ENCODE assay signal across 1 cellular context in the genomic region with DNA sequence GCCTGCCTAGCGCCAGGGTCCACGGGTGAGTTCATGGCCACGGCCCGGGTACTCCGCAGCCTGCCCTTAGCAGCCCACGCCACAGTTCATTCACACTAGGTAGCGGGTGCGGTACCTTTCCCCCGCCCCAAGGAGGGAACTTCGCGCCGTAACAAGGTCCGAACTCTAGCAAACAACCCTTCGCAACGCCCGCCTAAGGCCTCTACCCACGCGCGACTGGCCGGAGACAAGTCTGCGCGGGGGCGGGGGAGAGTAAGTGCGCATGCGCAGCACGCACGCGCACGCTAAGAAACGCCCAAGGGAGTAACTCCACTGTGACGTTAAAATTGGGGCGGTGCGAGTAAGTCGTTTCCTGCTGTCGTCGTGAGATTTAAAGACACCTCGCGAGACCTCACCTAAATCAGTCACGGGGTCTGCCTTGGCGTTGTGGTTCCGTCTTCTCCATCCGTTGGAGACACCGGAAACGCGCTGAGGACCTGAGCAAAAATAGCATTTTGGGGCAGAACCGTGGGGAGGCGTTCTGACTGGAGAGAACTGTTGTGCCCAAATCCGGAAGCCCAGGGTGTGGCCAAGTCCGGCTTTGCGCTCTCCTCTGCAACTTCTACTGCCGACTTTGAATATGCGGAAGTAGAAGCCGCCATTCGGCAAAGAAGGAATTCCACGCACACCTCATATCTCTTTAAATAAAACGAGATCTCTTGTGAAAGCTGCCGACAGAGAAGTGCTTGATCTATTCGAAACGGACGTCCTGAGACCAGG.
TF ChIP-seq lines count a peak whose summit lies in the region.

A gene with protein sequence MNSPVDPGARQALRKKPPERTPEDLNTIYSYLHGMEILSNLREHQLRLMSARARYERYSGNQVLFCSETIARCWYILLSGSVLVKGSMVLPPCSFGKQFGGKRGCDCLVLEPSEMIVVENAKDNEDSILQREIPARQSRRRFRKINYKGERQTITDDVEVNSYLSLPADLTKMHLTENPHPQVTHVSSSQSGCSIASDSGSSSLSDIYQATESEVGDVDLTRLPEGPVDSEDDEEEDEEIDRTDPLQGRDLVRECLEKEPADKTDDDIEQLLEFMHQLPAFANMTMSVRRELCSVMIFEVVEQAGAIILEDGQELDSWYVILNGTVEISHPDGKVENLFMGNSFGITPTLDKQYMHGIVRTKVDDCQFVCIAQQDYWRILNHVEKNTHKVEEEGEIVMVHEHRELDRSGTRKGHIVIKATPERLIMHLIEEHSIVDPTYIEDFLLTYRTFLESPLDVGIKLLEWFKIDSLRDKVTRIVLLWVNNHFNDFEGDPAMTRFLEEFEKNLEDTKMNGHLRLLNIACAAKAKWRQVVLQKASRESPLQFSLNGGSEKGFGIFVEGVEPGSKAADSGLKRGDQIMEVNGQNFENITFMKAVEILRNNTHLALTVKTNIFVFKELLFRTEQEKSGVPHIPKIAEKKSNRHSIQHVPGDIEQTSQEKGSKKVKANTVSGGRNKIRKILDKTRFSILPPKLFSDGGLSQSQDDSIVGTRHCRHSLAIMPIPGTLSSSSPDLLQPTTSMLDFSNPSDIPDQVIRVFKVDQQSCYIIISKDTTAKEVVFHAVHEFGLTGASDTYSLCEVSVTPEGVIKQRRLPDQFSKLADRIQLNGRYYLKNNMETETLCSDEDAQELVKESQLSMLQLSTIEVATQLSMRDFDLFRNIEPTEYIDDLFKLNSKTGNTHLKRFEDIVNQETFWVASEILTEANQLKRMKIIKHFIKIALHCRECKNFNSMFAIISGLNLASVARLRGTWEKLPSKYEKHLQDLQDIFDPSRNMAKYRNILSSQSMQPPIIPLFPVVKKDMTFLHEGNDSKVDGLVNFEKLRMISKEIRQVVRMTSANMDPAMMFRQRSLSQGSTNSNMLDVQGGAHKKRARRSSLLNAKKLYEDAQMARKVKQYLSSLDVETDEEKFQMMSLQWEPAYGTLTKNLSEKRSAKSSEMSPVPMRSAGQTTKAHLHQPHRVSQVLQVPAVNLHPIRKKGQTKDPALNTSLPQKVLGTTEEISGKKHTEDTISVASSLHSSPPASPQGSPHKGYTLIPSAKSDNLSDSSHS (N-terminal part only) (minus strand): TSS at position 234 of the 759 bp plus-strand sequence. CDS start 199 bp downstream, at position 35.

TF ChIP-seq in HepG2, 621 proteins besides CTCF, POLR2A, EP300 and RAD21 (continued from another document and continues in another):
- TF ChIP-seq SCMH1 (CRISPR knock-in tag; IDR thresholded peaks at IDR 0.05; ENCODE audit: borderline replicate concordance): no peak
- no peak for TF ChIP-seq DBP (CRISPR knock-in tag; IDR thresholded peaks at IDR 0.05; ENCODE audit: not compliant biosample characterization)
- no peak for TF ChIP-seq TCF12 (IDR thresholded peaks at IDR 0.05)
- TF ChIP-seq TCF12 (CRISPR knock-in tag; IDR thresholded peaks at IDR 0.05): no peak; the same call in 1 of the 2 replicates
- no peak for TF ChIP-seq ZNF484 (CRISPR knock-in tag; IDR thresholded peaks at IDR 0.05; ENCODE audit: borderline replicate concordance, low read depth)
- peak; percentile 69; the same call in 1 of the 2 replicates for TF ChIP-seq FOXK1 (CRISPR knock-in tag; IDR thresholded peaks at IDR 0.05; ENCODE audit: borderline replicate concordance, low read depth)
- TF ChIP-seq SP5 (CRISPR knock-in tag; IDR thresholded peaks at IDR 0.05; ENCODE audit: borderline replicate concordance, low read depth): 0 out of 2 replicates have a peak, but pooled peaks have one; percentile 53
- TF ChIP-seq ZNF550 (CRISPR knock-in tag; IDR thresholded peaks at IDR 0.05; ENCODE audit: borderline replicate concordance): no peak
- TF ChIP-seq NR2F1 (CRISPR knock-in tag; IDR thresholded peaks at IDR 0.05): peak in 1 of 2 experiments; percentile 46; a peak in 2 of 4 replicates
- TF ChIP-seq CREM (IDR thresholded peaks at IDR 0.05): peak; percentile 80
- TF ChIP-seq CREM (CRISPR knock-in tag; IDR thresholded peaks at IDR 0.05): no peak
- peak; percentile 52; the same call in 1 of the 2 replicates for TF ChIP-seq ZNF329 (CRISPR knock-in tag; IDR thresholded peaks at IDR 0.05; ENCODE audit: low read depth)
- no peak for TF ChIP-seq CHD4 (IDR thresholded peaks at IDR 0.05; ENCODE audit: borderline replicate concordance, low read length)
- TF ChIP-seq, protein P1, sequence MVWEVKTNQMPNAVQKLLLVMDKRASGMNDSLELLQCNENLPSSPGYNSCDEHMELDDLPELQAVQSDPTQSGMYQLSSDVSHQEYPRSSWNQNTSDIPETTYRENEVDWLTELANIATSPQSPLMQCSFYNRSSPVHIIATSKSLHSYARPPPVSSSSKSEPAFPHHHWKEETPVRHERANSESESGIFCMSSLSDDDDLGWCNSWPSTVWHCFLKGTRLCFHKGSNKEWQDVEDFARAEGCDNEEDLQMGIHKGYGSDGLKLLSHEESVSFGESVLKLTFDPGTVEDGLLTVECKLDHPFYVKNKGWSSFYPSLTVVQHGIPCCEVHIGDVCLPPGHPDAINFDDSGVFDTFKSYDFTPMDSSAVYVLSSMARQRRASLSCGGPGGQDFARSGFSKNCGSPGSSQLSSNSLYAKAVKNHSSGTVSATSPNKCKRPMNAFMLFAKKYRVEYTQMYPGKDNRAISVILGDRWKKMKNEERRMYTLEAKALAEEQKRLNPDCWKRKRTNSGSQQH (CRISPR knock-in tag; IDR thresholded peaks at IDR 0.05; ENCODE audit: low read depth): peak; percentile 83; the same call in 1 of the 2 replicates
- TF ChIP-seq, protein P2, sequence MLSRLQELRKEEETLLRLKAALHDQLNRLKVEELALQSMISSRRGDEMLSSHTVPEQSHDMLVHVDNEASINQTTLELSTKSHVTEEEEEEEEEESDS (CRISPR knock-in tag; IDR thresholded peaks at IDR 0.05; ENCODE audit: borderline replicate concordance): no peak
- TF ChIP-seq, protein P3, sequence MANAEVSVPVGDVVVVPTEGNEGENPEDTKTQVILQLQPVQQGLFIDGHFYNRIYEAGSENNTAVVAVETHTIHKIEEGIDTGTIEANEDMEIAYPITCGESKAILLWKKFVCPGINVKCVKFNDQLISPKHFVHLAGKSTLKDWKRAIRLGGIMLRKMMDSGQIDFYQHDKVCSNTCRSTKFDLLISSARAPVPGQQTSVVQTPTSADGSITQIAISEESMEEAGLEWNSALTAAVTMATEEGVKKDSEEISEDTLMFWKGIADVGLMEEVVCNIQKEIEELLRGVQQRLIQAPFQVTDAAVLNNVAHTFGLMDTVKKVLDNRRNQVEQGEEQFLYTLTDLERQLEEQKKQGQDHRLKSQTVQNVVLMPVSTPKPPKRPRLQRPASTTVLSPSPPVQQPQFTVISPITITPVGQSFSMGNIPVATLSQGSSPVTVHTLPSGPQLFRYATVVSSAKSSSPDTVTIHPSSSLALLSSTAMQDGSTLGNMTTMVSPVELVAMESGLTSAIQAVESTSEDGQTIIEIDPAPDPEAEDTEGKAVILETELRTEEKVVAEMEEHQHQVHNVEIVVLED (CRISPR knock-in tag; IDR thresholded peaks at IDR 0.05; ENCODE audit: borderline replicate concordance): peak; percentile 69; the same call in 1 of the 2 replicates
- TF ChIP-seq FOXO4 (CRISPR knock-in tag; conservative IDR thresholded peaks at IDR 0.05): no peak
- peak; percentile 82 for TF ChIP-seq ZNF639 (CRISPR knock-in tag; conservative IDR thresholded peaks at IDR 0.05)
- TF ChIP-seq PRMT3 (CRISPR knock-in tag; IDR thresholded peaks at IDR 0.05; ENCODE audit: borderline replicate concordance, low read depth): peak; percentile 81; the same call in 1 of the 2 replicates
- TF ChIP-seq ZNF143 (CRISPR knock-in tag; IDR thresholded peaks at IDR 0.05): peak; percentile 6; the same call in 1 of the 2 replicates
- TF ChIP-seq ZNF788 (CRISPR knock-in tag; IDR thresholded peaks at IDR 0.05; ENCODE audit: borderline replicate concordance): peak; percentile 86
- no peak for TF ChIP-seq RORA (CRISPR knock-in tag; IDR thresholded peaks at IDR 0.05)
- no peak for TF ChIP-seq ZNF44 (CRISPR knock-in tag; IDR thresholded peaks at IDR 0.05)
- 0 out of 2 replicates have a peak, but pooled peaks have one; percentile 37 for TF ChIP-seq SMAD3 (CRISPR knock-in tag; IDR thresholded peaks at IDR 0.05)
- TF ChIP-seq ZNF737 (CRISPR knock-in tag; IDR thresholded peaks at IDR 0.05; ENCODE audit: borderline replicate concordance): no peak
- TF ChIP-seq, protein P4, sequence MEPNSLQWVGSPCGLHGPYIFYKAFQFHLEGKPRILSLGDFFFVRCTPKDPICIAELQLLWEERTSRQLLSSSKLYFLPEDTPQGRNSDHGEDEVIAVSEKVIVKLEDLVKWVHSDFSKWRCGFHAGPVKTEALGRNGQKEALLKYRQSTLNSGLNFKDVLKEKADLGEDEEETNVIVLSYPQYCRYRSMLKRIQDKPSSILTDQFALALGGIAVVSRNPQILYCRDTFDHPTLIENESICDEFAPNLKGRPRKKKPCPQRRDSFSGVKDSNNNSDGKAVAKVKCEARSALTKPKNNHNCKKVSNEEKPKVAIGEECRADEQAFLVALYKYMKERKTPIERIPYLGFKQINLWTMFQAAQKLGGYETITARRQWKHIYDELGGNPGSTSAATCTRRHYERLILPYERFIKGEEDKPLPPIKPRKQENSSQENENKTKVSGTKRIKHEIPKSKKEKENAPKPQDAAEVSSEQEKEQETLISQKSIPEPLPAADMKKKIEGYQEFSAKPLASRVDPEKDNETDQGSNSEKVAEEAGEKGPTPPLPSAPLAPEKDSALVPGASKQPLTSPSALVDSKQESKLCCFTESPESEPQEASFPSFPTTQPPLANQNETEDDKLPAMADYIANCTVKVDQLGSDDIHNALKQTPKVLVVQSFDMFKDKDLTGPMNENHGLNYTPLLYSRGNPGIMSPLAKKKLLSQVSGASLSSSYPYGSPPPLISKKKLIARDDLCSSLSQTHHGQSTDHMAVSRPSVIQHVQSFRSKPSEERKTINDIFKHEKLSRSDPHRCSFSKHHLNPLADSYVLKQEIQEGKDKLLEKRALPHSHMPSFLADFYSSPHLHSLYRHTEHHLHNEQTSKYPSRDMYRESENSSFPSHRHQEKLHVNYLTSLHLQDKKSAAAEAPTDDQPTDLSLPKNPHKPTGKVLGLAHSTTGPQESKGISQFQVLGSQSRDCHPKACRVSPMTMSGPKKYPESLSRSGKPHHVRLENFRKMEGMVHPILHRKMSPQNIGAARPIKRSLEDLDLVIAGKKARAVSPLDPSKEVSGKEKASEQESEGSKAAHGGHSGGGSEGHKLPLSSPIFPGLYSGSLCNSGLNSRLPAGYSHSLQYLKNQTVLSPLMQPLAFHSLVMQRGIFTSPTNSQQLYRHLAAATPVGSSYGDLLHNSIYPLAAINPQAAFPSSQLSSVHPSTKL (CRISPR knock-in tag; IDR thresholded peaks at IDR 0.05): peak; percentile 66
- no peak for TF ChIP-seq ZNF616 (CRISPR knock-in tag; IDR thresholded peaks at IDR 0.05; ENCODE audit: low read depth)
- TF ChIP-seq RXRA (CRISPR knock-in tag; IDR thresholded peaks at IDR 0.05): peak; percentile 82
- TF ChIP-seq ZNF75D (CRISPR knock-in tag; IDR thresholded peaks at IDR 0.05; ENCODE audit: borderline replicate concordance): no peak
- no peak for TF ChIP-seq ZNF496 (CRISPR knock-in tag; IDR thresholded peaks at IDR 0.05; ENCODE audit: insufficient replicate concordance)
- TF ChIP-seq PHF8 (CRISPR knock-in tag; IDR thresholded peaks at IDR 0.05): peak; percentile 88
- TF ChIP-seq ZNF589 (CRISPR knock-in tag; conservative IDR thresholded peaks at IDR 0.05): no peak
- peak; percentile 79; the same call in 1 of the 2 replicates for TF ChIP-seq CCDC6 (CRISPR knock-in tag; IDR thresholded peaks at IDR 0.05)
- TF ChIP-seq, protein P5, sequence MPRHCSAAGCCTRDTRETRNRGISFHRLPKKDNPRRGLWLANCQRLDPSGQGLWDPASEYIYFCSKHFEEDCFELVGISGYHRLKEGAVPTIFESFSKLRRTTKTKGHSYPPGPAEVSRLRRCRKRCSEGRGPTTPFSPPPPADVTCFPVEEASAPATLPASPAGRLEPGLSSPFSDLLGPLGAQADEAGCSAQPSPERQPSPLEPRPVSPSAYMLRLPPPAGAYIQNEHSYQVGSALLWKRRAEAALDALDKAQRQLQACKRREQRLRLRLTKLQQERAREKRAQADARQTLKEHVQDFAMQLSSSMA (CRISPR knock-in tag; IDR thresholded peaks at IDR 0.05): peak; percentile 89; the same call in 1 of the 2 replicates
- peak; percentile 39; the same call in 1 of the 2 replicates for TF ChIP-seq ZFP1 (CRISPR knock-in tag; IDR thresholded peaks at IDR 0.05)
- TF ChIP-seq SP4 (CRISPR knock-in tag; IDR thresholded peaks at IDR 0.05): peak; percentile 66
- no peak for TF ChIP-seq ZNF670 (CRISPR knock-in tag; IDR thresholded peaks at IDR 0.05; ENCODE audit: borderline replicate concordance)
- TF ChIP-seq RFX1 (IDR thresholded peaks at IDR 0.05): no peak
- 0 out of 2 replicates have a peak, but pooled peaks have one; percentile 25 for TF ChIP-seq GFI1 (CRISPR knock-in tag; IDR thresholded peaks at IDR 0.05; ENCODE audit: borderline replicate concordance)
- TF ChIP-seq NCOA2 (CRISPR knock-in tag; IDR thresholded peaks at IDR 0.05): no peak
- no peak for TF ChIP-seq CEBPB (IDR thresholded peaks at IDR 0.05; ENCODE audit: borderline replicate concordance, low read depth, low read length)
- TF ChIP-seq, protein P6, sequence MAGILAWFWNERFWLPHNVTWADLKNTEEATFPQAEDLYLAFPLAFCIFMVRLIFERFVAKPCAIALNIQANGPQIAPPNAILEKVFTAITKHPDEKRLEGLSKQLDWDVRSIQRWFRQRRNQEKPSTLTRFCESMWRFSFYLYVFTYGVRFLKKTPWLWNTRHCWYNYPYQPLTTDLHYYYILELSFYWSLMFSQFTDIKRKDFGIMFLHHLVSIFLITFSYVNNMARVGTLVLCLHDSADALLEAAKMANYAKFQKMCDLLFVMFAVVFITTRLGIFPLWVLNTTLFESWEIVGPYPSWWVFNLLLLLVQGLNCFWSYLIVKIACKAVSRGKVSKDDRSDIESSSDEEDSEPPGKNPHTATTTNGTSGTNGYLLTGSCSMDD (CRISPR knock-in tag; IDR thresholded peaks at IDR 0.05): no peak
